In the genomic region with DNA sequence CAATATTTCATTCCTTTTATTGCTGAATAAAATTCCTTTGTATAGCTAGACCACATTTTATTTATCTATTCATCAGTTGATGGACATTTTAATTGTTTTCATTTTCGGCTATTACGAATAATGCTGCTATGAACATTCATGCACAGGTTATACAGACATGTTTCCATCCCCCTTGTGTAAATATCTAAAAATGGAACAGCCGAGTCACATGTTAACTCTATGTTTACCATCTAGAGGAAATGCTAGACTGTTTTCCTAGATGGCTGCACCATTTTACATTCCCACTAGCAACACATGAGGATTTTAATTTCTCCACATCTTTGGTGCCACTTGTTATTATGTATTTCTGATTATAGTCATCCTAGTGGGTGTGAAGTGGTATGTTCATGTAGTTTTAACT, we compare ENCODE assay signal across 37 cellular contexts.
"Had no signal": no experiment of that assay in that cellular context is flagged by ENCODE, and none has a peak within 500 bp of the region (broad histone marks: within the 10 kb centered on the region; RNA-seq: fewer than 3 reads in every experiment).

No MANE protein-coding gene starts in this region.

- H3K9me3 Mint-ChIP-seq: activated CD4-positive, alpha-beta memory T cell treated with anti-CD3 and anti-CD28 coated beads, Interleukin-2, amount 10 ng/mL, durations not matched to agents 7 days and 5 days; activated naive CD4-positive, alpha-beta T cell treated with anti-CD3 and anti-CD28 coated beads, Interleukin-2, amount 10 ng/mL, durations not matched to agents 7 days and 5 days; activated naive CD8-positive, alpha-beta T cell treated with anti-CD3 and anti-CD28 coated beads, Interleukin-2, amount 50 U/mL, for 24 hours had no signal

- FAIRE-seq: RCC 7860 had no signal

- H3K4me3 ChIP-seq: MG63, PC-9 had no signal

- DNase-seq: activated CD4-positive, alpha-beta memory T cell treated with anti-CD3 and anti-CD28 coated beads, Interleukin-2, amount 10 ng/mL, durations not matched to agents 7 days and 5 days; activated CD4-positive, alpha-beta T cell treated with anti-CD3 and anti-CD28 coated beads for 1 hour; activated CD4-positive, alpha-beta T cell treated with anti-CD3 and anti-CD28 coated beads for 48 hours; activated CD4-positive, CD25-positive, alpha-beta regulatory T cell; activated CD8-positive, alpha-beta memory T cell treated with anti-CD3 and anti-CD28 coated beads for 24 hours; activated CD8-positive, alpha-beta memory T cell treated with anti-CD3 and anti-CD28 coated beads, Interleukin-2, amount 10 ng/mL, durations not matched to agents 7 days and 5 days; activated CD8-positive, alpha-beta memory T cell treated with anti-CD3 and anti-CD28 coated beads, Interleukin-2, amount 50 U/mL, for 48 hours; activated effector memory CD4-positive, alpha-beta T cell treated with Interleukin-2 at 50 U/mL for 16 hours; activated naive CD4-positive, alpha-beta T cell treated with anti-CD3 and anti-CD28 coated beads, Interleukin-2, amount 10 ng/mL, durations not matched to agents 7 days and 5 days; activated naive CD8-positive, alpha-beta T cell treated with anti-CD3 and anti-CD28 coated beads, Interleukin-2, amount 50 U/mL, for 24 hours; activated T-cell treated with anti-CD3 and anti-CD28 coated beads, Interleukin-2, amount 50 U/mL, for 48 hours; anterior cingulate cortex; brain microvascular endothelial cell; central memory CD4-positive, alpha-beta T cell; Kasumi-1; MG63; NCI-H1092; NCI-H1436 treated with DMSO at 0.1 percent for 48 hours; NCI-H1694 treated with DMSO at 0.1 percent for 48 hours; NCI-H2029; NCI-H2107; NCI-H2171; NCI-H510A; NCI-H526; NCI-H748 treated with DMSO at 0.1 percent for 48 hours; NK-92 treated with Interleukin-12 subunit alpha and Interleukin-12 subunit beta, amount 100 ng/mL, for 24 hours; PC-9; SIG-M5; SW 1271; T-helper 1 cell; T-helper 2 cell; T-helper 9 cell; WERI-Rb-1 had no signal

- H3K27ac Mint-ChIP-seq: activated CD4-positive, alpha-beta memory T cell treated with anti-CD3 and anti-CD28 coated beads, Interleukin-2, amount 10 ng/mL, durations not matched to agents 7 days and 5 days; activated CD8-positive, alpha-beta memory T cell treated with anti-CD3 and anti-CD28 coated beads, Interleukin-2, amount 10 ng/mL, durations not matched to agents 7 days and 5 days; activated naive CD4-positive, alpha-beta T cell treated with anti-CD3 and anti-CD28 coated beads, Interleukin-2, amount 10 ng/mL, durations not matched to agents 7 days and 5 days; activated naive CD8-positive, alpha-beta T cell; activated naive CD8-positive, alpha-beta T cell treated with anti-CD3 and anti-CD28 coated beads, Interleukin-2, amount 50 U/mL, for 24 hours had no signal

- H3K27me3 Mint-ChIP-seq: activated CD4-positive, alpha-beta memory T cell treated with anti-CD3 and anti-CD28 coated beads, Interleukin-2, amount 10 ng/mL, durations not matched to agents 7 days and 5 days; activated CD8-positive, alpha-beta memory T cell treated with anti-CD3 and anti-CD28 coated beads, Interleukin-2, amount 10 ng/mL, durations not matched to agents 7 days and 5 days; activated naive CD4-positive, alpha-beta T cell treated with anti-CD3 and anti-CD28 coated beads, Interleukin-2, amount 10 ng/mL, durations not matched to agents 7 days and 5 days; activated naive CD8-positive, alpha-beta T cell; activated naive CD8-positive, alpha-beta T cell treated with anti-CD3 and anti-CD28 coated beads, Interleukin-2, amount 50 U/mL, for 24 hours had no signal

- H3K4me3 Mint-ChIP-seq: activated CD4-positive, alpha-beta memory T cell treated with anti-CD3 and anti-CD28 coated beads, Interleukin-2, amount 10 ng/mL, durations not matched to agents 7 days and 5 days; activated CD8-positive, alpha-beta memory T cell treated with anti-CD3 and anti-CD28 coated beads, Interleukin-2, amount 10 ng/mL, durations not matched to agents 7 days and 5 days; activated naive CD4-positive, alpha-beta T cell treated with anti-CD3 and anti-CD28 coated beads, Interleukin-2, amount 10 ng/mL, durations not matched to agents 7 days and 5 days; activated naive CD8-positive, alpha-beta T cell; activated naive CD8-positive, alpha-beta T cell treated with anti-CD3 and anti-CD28 coated beads, Interleukin-2, amount 50 U/mL, for 24 hours had no signal

- H3K4me1 Mint-ChIP-seq: activated CD4-positive, alpha-beta memory T cell treated with anti-CD3 and anti-CD28 coated beads, Interleukin-2, amount 10 ng/mL, durations not matched to agents 7 days and 5 days; activated CD8-positive, alpha-beta memory T cell treated with anti-CD3 and anti-CD28 coated beads, Interleukin-2, amount 10 ng/mL, durations not matched to agents 7 days and 5 days; activated naive CD4-positive, alpha-beta T cell treated with anti-CD3 and anti-CD28 coated beads, Interleukin-2, amount 10 ng/mL, durations not matched to agents 7 days and 5 days had no signal

- H3K4me2 ChIP-seq: PC-9 had no signal

- H3K9me3 ChIP-seq: MG63 had no signal

- H2AFZ ChIP-seq: PC-9 had no signal

- H3K27me3 ChIP-seq: brain microvascular endothelial cell, MG63 had no signal

- H3K27ac ChIP-seq: brain microvascular endothelial cell, PC-9, RWPE1, WERI-Rb-1 had no signal

- H3K36me3 ChIP-seq: brain microvascular endothelial cell, MG63 had no signal

- ATAC-seq: activated CD8-positive, alpha-beta memory T cell treated with anti-CD3 and anti-CD28 coated beads, Interleukin-2, amount 10 ng/mL, durations not matched to agents 7 days and 5 days; activated naive CD8-positive, alpha-beta T cell treated with anti-CD3 and anti-CD28 coated beads, Interleukin-2, amount 50 U/mL, for 24 hours; Right ventricle myocardium inferior had no signal
